8 cellular contexts compared by ENCODE assay signal in the genomic region with DNA sequence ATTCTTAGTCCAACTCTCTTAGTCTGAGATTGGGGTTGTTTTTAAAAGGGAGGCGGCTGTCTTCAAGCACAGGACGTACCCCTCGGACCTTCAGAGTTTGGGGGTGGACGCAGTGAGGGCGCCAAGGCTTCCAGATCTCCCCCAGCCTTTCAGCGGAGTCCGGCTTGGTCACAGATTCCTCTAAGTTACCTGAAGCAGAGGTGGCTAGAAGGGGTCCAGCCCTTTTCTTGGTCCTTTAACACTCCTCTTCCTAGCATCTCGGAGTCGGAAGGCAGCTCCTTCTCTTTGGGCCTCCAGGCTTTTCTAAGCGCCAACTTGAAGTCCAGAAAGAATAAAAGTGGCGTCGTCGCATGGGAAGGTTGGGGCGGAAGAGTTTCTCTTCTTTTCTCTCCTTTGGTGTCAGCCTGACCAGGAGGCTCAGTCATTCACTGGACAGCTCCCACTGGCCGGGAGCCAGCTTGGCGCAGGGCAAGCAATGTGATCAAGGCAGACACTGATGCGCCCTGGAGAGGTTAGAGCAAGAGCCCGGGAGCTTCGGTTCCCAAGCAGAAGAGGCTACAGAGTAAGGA. TPM values are rescaled to one million over a fixed set of nuclear protein-coding genes. Genes with fewer than 3 reads are reported as not detected.
DNase-seq lines count a peak whose midpoint lies in the region; ATAC-seq and TF ChIP-seq lines count a peak whose summit lies in the region.

No MANE protein-coding gene starts in this region.

- intact Hi-C loops in MCF 10A (cut with micrococcal nuclease) = loop anchor here (1.0 to 5.0 kb wide), 2 partner anchors 49 to 340 kb away; no protein-coding TSS in a partner anchor

- CTCF ChIA-PET in MCF 10A (lab: Yijun Ruan, JAX) = interaction anchor here (0.6 to 2.3 kb wide), 11 partner anchors 11 to 410 kb away, joined by 3 to 13 read pairs (median 5); a partner anchor contains a TSS

- POLR2A ChIA-PET in MCF 10A (lab: Yijun Ruan, JAX) = interaction anchor here (0.6 to 6.8 kb wide), 9 partner anchors 11 to 299 kb away, joined by 3 to 123 read pairs (median 5); a partner anchor contains a TSS

- no peak for TF ChIP-seq CTCF in MCF 10A (IDR thresholded peaks at IDR 0.05; ENCODE audit: unreplicated experiment)
- no peak for TF ChIP-seq CTCF in smooth muscle cell (IDR thresholded peaks at IDR 0.05; ENCODE audit: borderline replicate concordance, insufficient read depth, poor library complexity, severe bottlenecking)

- H3F3A ChIP-seq in smooth muscle cell (ENCODE audit: low read depth) = peaks cover 5% of the 10 kb centered on the region

- no peak for ATAC-seq in HG03457 (IDR thresholded peaks at IDR 0.05; ENCODE audit: unreplicated experiment)

- H2AFZ ChIP-seq in smooth muscle cell (ENCODE audit: low read depth) = peak overlapping the region; percentile 57

- H3K36me3 Mint-ChIP-seq in MCF 10A (ENCODE audit: insufficient read depth, unreplicated experiment) = peaks cover 22% of the 10 kb centered on the region

- 1% methylated on average over 19 of the region's 19 CpGs for WGBS in smooth muscle cell (ENCODE audit: low lambda C conversion rate)

- no peak overlapping the region for H3K27ac ChIP-seq in smooth muscle cell (ENCODE audit: low read depth)

- H3K4me3 ChIP-seq in smooth muscle cell = peak overlapping the region; percentile 51

- H3K4me3 Mint-ChIP-seq in MCF 10A (ENCODE audit: unreplicated experiment) = peak overlapping the region; percentile 74

- no peaks in the 10 kb centered on the region for H4K20me1 ChIP-seq in smooth muscle cell (ENCODE audit: low read depth)

- H3K27me3 ChIP-seq in smooth muscle cell (ENCODE audit: low read depth) = peaks cover 18% of the 10 kb centered on the region

- no peaks in the 10 kb centered on the region for H3K36me3 ChIP-seq in smooth muscle cell (ENCODE audit: low read depth)

- H3K79me2 ChIP-seq in smooth muscle cell (ENCODE audit: low read depth) = no peaks in the 10 kb centered on the region

- H3K4me2 ChIP-seq in smooth muscle cell = peak overlapping the region; percentile 93

- no peaks in the 10 kb centered on the region for H3K9me3 Mint-ChIP-seq in MCF 10A (ENCODE audit: unreplicated experiment)

- H3K9me3 ChIP-seq in smooth muscle cell (replicated peaks; ENCODE audit: low read depth) = no peaks in the 10 kb centered on the region

- peak; percentile 29 for DNase-seq in DMS53 (lab: John Stamatoyannopoulos, UW)
- DNase-seq in DMS53 treated with DMSO at 0.1 percent for 48 hours (lab: John Stamatoyannopoulos, UW; ENCODE audit: unreplicated experiment) = no peak
- peak; percentile 9 for DNase-seq in NCI-H69 (lab: John Stamatoyannopoulos, UW)
- peak; percentile 81 for DNase-seq in MCF 10A (ENCODE audit: unreplicated experiment)
- peak; percentile 90 for DNase-seq in islet precursor cell
- peak; percentile 30 for DNase-seq in smooth muscle cell (lab: John Stamatoyannopoulos, UW; ENCODE audit: unreplicated experiment)
- no peak for DNase-seq in NCI-H2081 treated with DMSO at 0.1 percent for 48 hours (lab: John Stamatoyannopoulos, UW)

- H3K4me1 ChIP-seq in smooth muscle cell (ENCODE audit: low read depth) = peaks cover 14% of the 10 kb centered on the region

- peaks cover 32% of the 10 kb centered on the region for H3K4me1 Mint-ChIP-seq in MCF 10A (ENCODE audit: insufficient read depth, unreplicated experiment)

- H3K9ac ChIP-seq in smooth muscle cell (ENCODE audit: low read depth) = no peak overlapping the region

- H3K27me3 Mint-ChIP-seq in MCF 10A (ENCODE audit: insufficient read depth, unreplicated experiment) = no peaks in the 10 kb centered on the region

- no peak overlapping the region for H3K27ac Mint-ChIP-seq in MCF 10A (ENCODE audit: low read depth, unreplicated experiment)

- no TSS peak for BruUV-seq in MCF 10A (replicated peaks; lab: Mats Ljungman, UMichigan)

RNA-seq across cellular contexts. Expression of a gene that starts 9.6 kb away (rescaled TPM):
- not detected in 2 replicates for total RNA-seq in MCF 10A (2022)
- total RNA-seq in smooth muscle cell = not detected in 2 replicates
- polyA plus RNA-seq in smooth muscle cell = not detected in 2 replicates

RNA-seq across cellular contexts. Expression of a gene that starts 40.7 kb away (rescaled TPM):
- not detected in 2 replicates for total RNA-seq in MCF 10A (2022)
- total RNA-seq in smooth muscle cell = not detected in 2 replicates
- polyA plus RNA-seq in smooth muscle cell = not detected in 2 replicates

RNA-seq across cellular contexts. Expression of a gene that starts 44.1 kb away (rescaled TPM):
- total RNA-seq in MCF 10A (2022) (not detected in 2 replicates), smooth muscle cell (not detected in 2 replicates)
- not detected in 2 replicates for polyA plus RNA-seq in smooth muscle cell

RNA-seq across cellular contexts. Expression of a gene that starts 52.5 kb away (rescaled TPM):
- total RNA-seq in MCF 10A (2022) (1.2 and 2.4 TPM in 2 replicates), smooth muscle cell (34.8 and 41.8 TPM in 2 replicates)
- 20.1 and 28.6 TPM in 2 replicates for polyA plus RNA-seq in smooth muscle cell

RNA-seq across cellular contexts. Expression of a gene that starts 56.7 kb away (rescaled TPM):
- total RNA-seq in MCF 10A (2022) = 1.7 and 3.6 TPM in 2 replicates
- 7.1 and 13.8 TPM in 2 replicates for total RNA-seq in smooth muscle cell
- 19.5 TPM in 2 replicates for polyA plus RNA-seq in smooth muscle cell

Comparison
In these comparisons a context has a peak if more than half of its experiments do, and no peak if none do; other contexts are left out.
1. DNase-seq: peak in DMS53 (single experiment), NCI-H69 (single experiment), MCF 10A (single experiment), islet precursor cell (single experiment) and smooth muscle cell (single experiment); none in DMS53 treated with DMSO at 0.1 percent for 48 hours (single experiment) and NCI-H2081 treated with DMSO at 0.1 percent for 48 hours (single experiment).